Comparison of ENCODE assay signal across 1 cellular context in genomic region chr4:108730579-108730978, GRCh38.
TF ChIP-seq lines count a peak whose summit lies in the region.

No MANE protein-coding gene starts in this region.

TF ChIP-seq in SK-N-SH, 30 proteins besides CTCF, POLR2A, EP300 and RAD21 (continued from another document):
- TF ChIP-seq ZBTB33 (IDR thresholded peaks at IDR 0.05; ENCODE audit: borderline replicate concordance, low read depth) (no peak), MEF2A (IDR thresholded peaks at IDR 0.05; ENCODE audit: borderline replicate concordance, low read depth) (no peak), REST (IDR thresholded peaks at IDR 0.05; ENCODE audit: low read depth, low read length) (no peak)
